21 cellular contexts compared by ENCODE assay signal in genomic region chr21:45573452-45574035, GRCh38. TPM values are rescaled to one million over a fixed set of nuclear protein-coding genes. Genes with fewer than 3 reads are reported as not detected.
DNase-seq lines count a peak whose midpoint lies in the region; FAIRE-seq and TF ChIP-seq lines count a peak whose summit lies in the region.
"Had no signal": no experiment of that assay in that cellular context is flagged by ENCODE, and none has a peak within 500 bp of the region (broad histone marks: within the 10 kb centered on the region; RNA-seq: fewer than 3 reads in every experiment).

No MANE protein-coding gene starts in this region.

- H3K27ac Mint-ChIP-seq in osteocyte (ENCODE audit: unreplicated experiment) = peak overlapping the region; percentile 73
- H3K27ac Mint-ChIP-seq: activated CD4-positive, alpha-beta T cell treated with anti-CD3 and anti-CD28 coated beads, Interleukin-2, amount 10 ng/mL, durations not matched to agents 24 days and 14 days; activated naive CD8-positive, alpha-beta T cell treated with anti-CD3 and anti-CD28 coated beads for 36 hours had no signal

- peaks cover 15% of the 10 kb centered on the region for H3K36me3 ChIP-seq in SJSA1
- no peaks in the 10 kb centered on the region for H3K36me3 ChIP-seq in tibial nerve
- H3K36me3 ChIP-seq: left lung had no signal

- peak; percentile 4 for FAIRE-seq in endometrium (lab: Jason Lieb, UNC)
- no peak for FAIRE-seq in D721Med (lab: Jason Lieb, UNC)
- FAIRE-seq: frontal cortex had no signal

- no peak overlapping the region for H3K4me3 Mint-ChIP-seq in osteocyte (ENCODE audit: unreplicated experiment)
- H3K4me3 Mint-ChIP-seq: activated CD4-positive, alpha-beta T cell treated with anti-CD3 and anti-CD28 coated beads, Interleukin-2, amount 10 ng/mL, durations not matched to agents 24 days and 14 days; activated naive CD8-positive, alpha-beta T cell treated with anti-CD3 and anti-CD28 coated beads for 36 hours had no signal

- H3K9me3 Mint-ChIP-seq in osteocyte (ENCODE audit: unreplicated experiment) = no peaks in the 10 kb centered on the region
- H3K9me3 Mint-ChIP-seq: activated CD4-positive, alpha-beta T cell treated with anti-CD3 and anti-CD28 coated beads, Interleukin-2, amount 10 ng/mL, durations not matched to agents 24 days and 14 days; activated naive CD8-positive, alpha-beta T cell treated with anti-CD3 and anti-CD28 coated beads for 36 hours had no signal

- no peak for TF ChIP-seq CTCF in AG10803 (conservative IDR thresholded peaks at IDR 0.05; ENCODE audit: low read length)
- TF ChIP-seq CTCF in osteocyte (IDR thresholded peaks at IDR 0.05) = no peak
- TF ChIP-seq CTCF in tibial nerve (IDR thresholded peaks at IDR 0.05) = no peak
- TF ChIP-seq CTCF in D721Med (IDR thresholded peaks at IDR 0.05; ENCODE audit: insufficient read depth, missing control alignments) = no peak

- H3K27me3 Mint-ChIP-seq in osteocyte (ENCODE audit: unreplicated experiment) = peaks cover 20% of the 10 kb centered on the region
- H3K27me3 Mint-ChIP-seq: activated naive CD8-positive, alpha-beta T cell treated with anti-CD3 and anti-CD28 coated beads for 36 hours had no signal

- H3K4me3 ChIP-seq in AG10803 (ENCODE audit: low read length) (no peak overlapping the region), SJSA1 (peak overlapping the region; percentile 32), tibial nerve (no peak overlapping the region)
- H3K4me3 ChIP-seq: left lung, PC-9, SK-N-MC had no signal

- H3K9me3 ChIP-seq in SJSA1 (replicated peaks) = no peaks in the 10 kb centered on the region
- no peaks in the 10 kb centered on the region for H3K9me3 ChIP-seq in tibial nerve
- H3K9me3 ChIP-seq: left lung had no signal

- H3K27ac ChIP-seq in SJSA1 (peak overlapping the region; percentile 95), tibial nerve (peak overlapping the region in 2 of 4 donors; percentile 50 to 81)
- H3K27ac ChIP-seq: left lung, parathyroid adenoma, PC-9, SK-N-MC had no signal

- no peak for TF ChIP-seq EP300 in tibial nerve (IDR thresholded peaks at IDR 0.05)

- 63 to 66% methylated on average over 14 of the region's 14 CpGs for WGBS in tibial nerve, 2 donors

- H3K36me3 Mint-ChIP-seq in osteocyte (ENCODE audit: unreplicated experiment) = no peaks in the 10 kb centered on the region
- H3K36me3 Mint-ChIP-seq: activated naive CD8-positive, alpha-beta T cell treated with anti-CD3 and anti-CD28 coated beads for 36 hours had no signal

- H3K27me3 ChIP-seq in SJSA1 (replicated peaks) (no peaks in the 10 kb centered on the region), tibial nerve (no peaks in the 10 kb centered on the region)

- H3K4me1 Mint-ChIP-seq in osteocyte (ENCODE audit: unreplicated experiment) = peaks cover 41% of the 10 kb centered on the region
- H3K4me1 Mint-ChIP-seq: activated CD4-positive, alpha-beta T cell treated with anti-CD3 and anti-CD28 coated beads, Interleukin-2, amount 10 ng/mL, durations not matched to agents 24 days and 14 days; activated naive CD8-positive, alpha-beta T cell treated with anti-CD3 and anti-CD28 coated beads for 36 hours had no signal

- peak; percentile 54 for DNase-seq in AG10803 (ENCODE audit: low read depth)
- DNase-seq in SJSA1 (ENCODE audit: low read depth in 1 of 2, low spot score in 2 of 2) = peak in 1 of 2 experiments; percentile 82
- no peak for DNase-seq in osteocyte (ENCODE audit: extremely low spot score, unreplicated experiment)
- DNase-seq in NCI-H1694 (lab: John Stamatoyannopoulos, UW) = no peak
- no peak for DNase-seq in tibial nerve (ENCODE audit: low spot score in 2 of 2)
- no peak for DNase-seq in D721Med (ENCODE audit: insufficient read length, low spot score)
- no peak for DNase-seq in foreskin melanocyte
- DNase-seq: activated CD4-positive, alpha-beta T cell treated with anti-CD3 and anti-CD28 coated beads, Interleukin-2, amount 10 ng/mL, durations not matched to agents 24 days and 14 days; activated naive CD8-positive, alpha-beta T cell treated with anti-CD3 and anti-CD28 coated beads for 36 hours; activated T-cell treated with anti-CD3 and anti-CD28 coated beads, Interleukin-2, amount 50 U/mL, for 1 hour; HCEC 1CT; Karpas-422; NCI-H1105 treated with DMSO at 0.1 percent for 48 hours; NCI-H748 treated with DMSO at 0.1 percent for 48 hours; PC-9; stimulated activated naive CD4-positive, alpha-beta T cell had no signal

- peaks cover 59% of the 10 kb centered on the region for H3K4me1 ChIP-seq in SJSA1 (replicated peaks)
- H3K4me1 ChIP-seq in tibial nerve = peaks cover 0 to 28% (median 2%) of the 10 kb centered on the region in 4 donors
- H3K4me1 ChIP-seq: left lung, parathyroid adenoma had no signal

- TF ChIP-seq POLR2A in tibial nerve (IDR thresholded peaks at IDR 0.05) = no peak

RNA-seq across cellular contexts. Expression of gene SLC19A1, which starts 31.3 kb away (rescaled TPM):
- total RNA-seq in SJSA1 (2014; rRNA removed; shearing (Covaris generic)) = 12.7 and 18.0 TPM in 2 replicates
- total RNA-seq in osteocyte (11.0 and 14.4 TPM in 2 replicates), tibial nerve (10 to 100 TPM in 3 of 4 donors, 1 to 10 TPM in 1; 3.3 to 27.9 (median 11.4) TPM)
